In genomic region chr3:186142556-186142955, GRCh38 we compare ENCODE assay signal across 25 cellular contexts. TPM values are rescaled to one million over a fixed set of nuclear protein-coding genes. Genes with fewer than 3 reads are reported as not detected.
A peak's percentile ranks its signal among the peaks of the same experiment; 100 is the strongest.
DNase-seq lines count a peak whose midpoint lies in the region; ATAC-seq and TF ChIP-seq lines count a peak whose summit lies in the region.
"Had no signal": no experiment of that assay in that cellular context is flagged by ENCODE, and none has a peak within 500 bp of the region (broad histone marks: within the 10 kb centered on the region; RNA-seq: fewer than 3 reads in every experiment).

No MANE protein-coding gene starts in this region.

- no peaks in the 10 kb centered on the region for H3K36me3 Mint-ChIP-seq in nephron progenitor cell (ENCODE audit: low read depth)
- H3K36me3 Mint-ChIP-seq in activated CD8-positive, alpha-beta T cell treated with anti-CD3 and anti-CD28 coated beads for 36 hours (ENCODE audit: low read depth), result no peaks in the 10 kb centered on the region
- H3K36me3 Mint-ChIP-seq: CD4-positive, CD25-positive, alpha-beta regulatory T cell; neural progenitor cell; WTC11 had no signal

- intact Hi-C loops in activated CD8-positive, alpha-beta T cell treated with anti-CD3 and anti-CD28 coated beads for 36 hours (cut with micrococcal nuclease), result no loop called here

- H3K27ac ChIP-seq in brain microvascular endothelial cell (no peak overlapping the region), substantia nigra (ENCODE audit: low read depth, low read length, poor library complexity, severe bottlenecking) (no peak overlapping the region)
- H3K27ac ChIP-seq: hepatocyte, neural progenitor cell, sigmoid colon had no signal

- H3K27me3 ChIP-seq in brain microvascular endothelial cell (replicated peaks), result no peaks in the 10 kb centered on the region
- H3K27me3 ChIP-seq: hepatocyte, sigmoid colon had no signal

- POLR2A ChIA-PET in activated CD8-positive, alpha-beta T cell treated with anti-CD3 and anti-CD28 coated beads for 36 hours (lab: Charles Lee), result interaction anchor here (1.9 kb wide), 1 partner anchor 10 kb away, joined by 5 read pairs; no protein-coding TSS in a partner anchor

- no peak for ATAC-seq in activated CD8-positive, alpha-beta T cell treated with anti-CD3 and anti-CD28 coated beads for 36 hours
- ATAC-seq: activated CD8-positive, alpha-beta T cell treated with anti-CD3 and anti-CD28 coated beads, Interleukin-2, amount 10 ng/mL, durations not matched to agents 7 days and 5 days; mucosa of descending colon; SK-N-SH treated with all-trans-retinoic acid at 6 μM for 48 hours; WTC11 had no signal

- CTCF ChIA-PET in activated CD8-positive, alpha-beta T cell treated with anti-CD3 and anti-CD28 coated beads for 36 hours (lab: Charles Lee), result interaction anchor here (1.0 to 1.8 kb wide), 3 partner anchors 29 to 397 kb away, joined by 3 to 6 read pairs (median 3); no protein-coding TSS in a partner anchor

- H3K9me3 Mint-ChIP-seq in nephron progenitor cell, result no peaks in the 10 kb centered on the region
- no peaks in the 10 kb centered on the region for H3K9me3 Mint-ChIP-seq in activated CD8-positive, alpha-beta T cell treated with anti-CD3 and anti-CD28 coated beads for 36 hours
- H3K9me3 Mint-ChIP-seq: neural progenitor cell; T-helper 2 cell treated with Interferon-gamma antibody and Interleukin-4, amounts not matched to agents 5 μg/mL and 100 μg/mL, for 36 hours; WTC11 had no signal

- H3K4me1 Mint-ChIP-seq in nephron progenitor cell, result peaks cover 35% of the 10 kb centered on the region
- no peaks in the 10 kb centered on the region for H3K4me1 Mint-ChIP-seq in activated CD8-positive, alpha-beta T cell treated with anti-CD3 and anti-CD28 coated beads for 36 hours (ENCODE audit: low read depth)
- H3K4me1 Mint-ChIP-seq: CD4-positive, CD25-positive, alpha-beta regulatory T cell; IgD-negative memory B cell had no signal

- H3K4me3 Mint-ChIP-seq in nephron progenitor cell, result peak overlapping the region; percentile 5
- no peak overlapping the region for H3K4me3 Mint-ChIP-seq in activated CD8-positive, alpha-beta T cell treated with anti-CD3 and anti-CD28 coated beads for 36 hours
- H3K4me3 Mint-ChIP-seq: activated CD8-positive, alpha-beta T cell treated with anti-CD3 and anti-CD28 coated beads, Interleukin-2, amount 10 ng/mL, durations not matched to agents 7 days and 5 days; CD4-positive, CD25-positive, alpha-beta regulatory T cell; IgD-negative memory B cell; neural progenitor cell; T-helper 2 cell treated with Interferon-gamma antibody and Interleukin-4, amounts not matched to agents 5 μg/mL and 100 μg/mL, for 36 hours; WTC11 had no signal

- DNase-seq in G401 (ENCODE audit: low spot score) (peak; percentile 22), NCI-H1694 treated with DMSO at 0.1 percent for 48 hours (lab: John Stamatoyannopoulos, UW) (peak; percentile 53), brain microvascular endothelial cell (peak; percentile 21), nephron progenitor cell (no peak), DMS153 treated with DMSO at 0.1 percent for 48 hours (lab: John Stamatoyannopoulos, UW; ENCODE audit: unreplicated experiment) (no peak), substantia nigra (lab: John Stamatoyannopoulos, UW) (no peak)
- DNase-seq in activated CD8-positive, alpha-beta T cell treated with anti-CD3 and anti-CD28 coated beads for 36 hours, result no peak
- DNase-seq: activated CD8-positive, alpha-beta T cell treated with anti-CD3 and anti-CD28 coated beads, Interleukin-2, amount 10 ng/mL, durations not matched to agents 7 days and 5 days; amniotic stem cell; CD4-positive, CD25-positive, alpha-beta regulatory T cell; DMS153; foreskin fibroblast; mucosa of descending colon; NCI-H2081 treated with DMSO at 0.1 percent for 48 hours; NCI-H510A; RPMI8226; sigmoid colon had no signal

- in situ Hi-C loops in G401 (cut with HindIII; ENCODE audit: low sequenced_read_pairs) (no loop called here), brain microvascular endothelial cell (cut with HindIII; ENCODE audit: low pct_ligation_motif_present, low sequenced_read_pairs) (no loop called here)

- H3K27me3 Mint-ChIP-seq in nephron progenitor cell (ENCODE audit: low read depth, poor library complexity), result peaks cover 8% of the 10 kb centered on the region
- peaks cover 13% of the 10 kb centered on the region for H3K27me3 Mint-ChIP-seq in activated CD8-positive, alpha-beta T cell treated with anti-CD3 and anti-CD28 coated beads for 36 hours

- H3K27ac Mint-ChIP-seq in nephron progenitor cell, result peak overlapping the region; percentile 53
- H3K27ac Mint-ChIP-seq in activated CD8-positive, alpha-beta T cell treated with anti-CD3 and anti-CD28 coated beads for 36 hours, result no peak overlapping the region
- H3K27ac Mint-ChIP-seq: activated CD8-positive, alpha-beta T cell treated with anti-CD3 and anti-CD28 coated beads, Interleukin-2, amount 10 ng/mL, durations not matched to agents 7 days and 5 days; CD4-positive, CD25-positive, alpha-beta regulatory T cell; IgD-negative memory B cell; neural progenitor cell; progenitor cell of endocrine pancreas; T-helper 2 cell treated with Interferon-gamma antibody and Interleukin-4, amounts not matched to agents 5 μg/mL and 100 μg/mL, for 36 hours; WTC11 had no signal

- H3K36me3 ChIP-seq in brain microvascular endothelial cell (replicated peaks), result no peaks in the 10 kb centered on the region
- H3K36me3 ChIP-seq: HAP-1, neural progenitor cell, sigmoid colon had no signal

- H3K4me3 ChIP-seq in brain microvascular endothelial cell (ENCODE audit: low read depth, low read length), result no peak overlapping the region
- H3K4me3 ChIP-seq: HAP-1, hepatocyte, mucosa of descending colon, neural progenitor cell, sigmoid colon had no signal

- TF ChIP-seq CTCF in brain microvascular endothelial cell (IDR thresholded peaks at IDR 0.05; ENCODE audit: low read depth, low read length, missing control alignments) (no peak), nephron progenitor cell (IDR thresholded peaks at IDR 0.05) (no peak)
- TF ChIP-seq CTCF in activated CD8-positive, alpha-beta T cell treated with anti-CD3 and anti-CD28 coated beads for 36 hours (IDR thresholded peaks at IDR 0.05), result no peak

RNA-seq across cellular contexts. Expression of gene ETV5, which starts 33.7 kb away (rescaled TPM):
- 16.8 and 22.8 TPM in 2 replicates for total RNA-seq in G401 (2014; rRNA removed; shearing (Covaris generic))
- total RNA-seq in activated CD8-positive, alpha-beta T cell treated with anti-CD3 and anti-CD28 coated beads for 36 hours, result 1 to 10 TPM in 1 of 2 experiments, under 1 TPM in 1; 0.68 to 1.4 TPM
- total RNA-seq: CD4-positive, CD25-positive, alpha-beta regulatory T cell had no signal

Comparison
In these comparisons a context has a peak if more than half of its experiments do, and no peak if none do; other contexts are left out.
1. DNase-seq: peak in G401 (single experiment), NCI-H1694 treated with DMSO at 0.1 percent for 48 hours (single experiment) and brain microvascular endothelial cell (single experiment); none in nephron progenitor cell (single experiment), activated CD8-positive, alpha-beta T cell treated with anti-CD3 and anti-CD28 coated beads for 36 hours (single experiment), DMS153 treated with DMSO at 0.1 percent for 48 hours (single experiment) and substantia nigra (0 of 49).